Comparison of ENCODE assay signal across 21 cellular contexts in the genomic region with DNA sequence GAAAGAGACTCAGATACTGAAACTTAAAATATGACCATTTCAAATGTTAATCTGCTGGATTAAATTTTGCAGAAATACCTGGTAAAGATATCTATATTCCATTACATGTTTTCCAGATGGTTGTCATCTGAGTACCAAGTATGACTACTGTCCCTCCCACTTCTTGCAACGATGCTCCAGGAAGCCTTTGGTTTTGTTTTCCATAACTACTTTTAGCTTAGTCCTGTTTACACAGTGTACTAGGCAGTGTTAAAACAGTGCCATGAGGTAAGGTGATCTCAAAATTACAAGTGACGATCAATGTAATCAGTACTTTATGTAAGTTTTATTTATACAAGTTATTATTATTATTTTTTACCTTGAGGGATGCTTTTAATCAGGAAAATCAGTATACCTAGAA. TPM values are rescaled to one million over a fixed set of nuclear protein-coding genes. Genes with fewer than 3 reads are reported as not detected.
"Had no signal": no experiment of that assay in that cellular context is flagged by ENCODE, and none has a peak within 500 bp of the region (broad histone marks: within the 10 kb centered on the region; RNA-seq: fewer than 3 reads in every experiment).

No MANE protein-coding gene starts in this region.

- H3K27ac Mint-ChIP-seq: stimulated activated naive B cell treated with anti-CD40 and anti-IgM and Interleukin-4, amounts not matched to agents 10 μg/mL and 1 μg/mL and 100 μg/mL, for 72 hours; WTC11 had no signal

- H3K27me3 ChIP-seq: body of pancreas, cardiac muscle cell, heart left ventricle, SJSA1, upper lobe of left lung had no signal

- H3K4me3 Mint-ChIP-seq: natural killer cell; stimulated activated naive B cell treated with anti-CD40 and anti-IgM and Interleukin-4, amounts not matched to agents 10 μg/mL and 1 μg/mL and 100 μg/mL, for 72 hours; WTC11 had no signal

- ATAC-seq: body of pancreas; heart left ventricle; left ventricle myocardium superior; natural killer cell; stimulated activated naive B cell treated with anti-CD40 and anti-IgM and Interleukin-4, amounts not matched to agents 10 μg/mL and 1 μg/mL and 100 μg/mL, for 72 hours; WTC11 had no signal

- H3K27me3 Mint-ChIP-seq: stimulated activated naive B cell treated with anti-CD40 and anti-IgM and Interleukin-4, amounts not matched to agents 10 μg/mL and 1 μg/mL and 100 μg/mL, for 72 hours had no signal

- H3K4me1 ChIP-seq: body of pancreas, heart left ventricle, SJSA1, upper lobe of left lung had no signal

- H3K9me3 Mint-ChIP-seq: natural killer cell; stimulated activated naive B cell treated with anti-CD40 and anti-IgM and Interleukin-4, amounts not matched to agents 10 μg/mL and 1 μg/mL and 100 μg/mL, for 72 hours; WTC11 had no signal

- H3K4me3 ChIP-seq: body of pancreas, cardiac muscle cell, heart left ventricle, SJSA1, upper lobe of left lung had no signal

- H3K4me1 Mint-ChIP-seq: natural killer cell had no signal

- H3K27ac ChIP-seq: body of pancreas, cardiac muscle cell, heart left ventricle, SJSA1, upper lobe of left lung had no signal

- DNase-seq: activated CD4-positive, alpha-beta T cell treated with anti-CD3 and anti-CD28 coated beads, Interleukin-2, amount 50 U/mL, for 1 hour; activated effector memory CD4-positive, alpha-beta T cell treated with anti-CD3 and anti-CD28 coated beads, Interleukin-2, amount 50 U/mL, for 16 hours; anterior cingulate cortex; body of pancreas; cortex of kidney; heart left ventricle; left ventricle myocardium superior; midbrain; natural killer cell; retina; stimulated activated CD4-positive, alpha-beta T cell treated with anti-CD3 and anti-CD28 coated beads, Interleukin-2, amount 100 ng/mL, for 48 hours; stimulated activated CD8-positive, alpha-beta memory T cell treated with anti-CD3 and anti-CD28 coated beads, Interleukin-4, amount 100 ng/mL, for 48 hours; stimulated activated naive B cell treated with anti-CD40 and anti-IgM and Interleukin-4, amounts not matched to agents 10 μg/mL and 1 μg/mL and 100 μg/mL, for 72 hours; T1000; upper lobe of left lung had no signal

- H3K9me3 ChIP-seq: body of pancreas, heart left ventricle, SJSA1, upper lobe of left lung had no signal

RNA-seq across cellular contexts. Expression of gene KRT222, which starts 35.1 kb away (rescaled TPM):
- total RNA-seq: cardiac muscle cell; epithelial cell of proximal tubule; fibroblast of villous mesenchyme; left ventricle myocardium superior; natural killer cell; SJSA1; T-helper 1 cell treated with Interleukin-12 subunit alpha and Interleukin-12 subunit beta and Interleukin-4 antibody, amounts not matched to agents 30 ng/mL and 1 ng/mL, for 36 hours had no signal
- polyA plus RNA-seq: heart left ventricle had no signal
